In the genomic region with DNA sequence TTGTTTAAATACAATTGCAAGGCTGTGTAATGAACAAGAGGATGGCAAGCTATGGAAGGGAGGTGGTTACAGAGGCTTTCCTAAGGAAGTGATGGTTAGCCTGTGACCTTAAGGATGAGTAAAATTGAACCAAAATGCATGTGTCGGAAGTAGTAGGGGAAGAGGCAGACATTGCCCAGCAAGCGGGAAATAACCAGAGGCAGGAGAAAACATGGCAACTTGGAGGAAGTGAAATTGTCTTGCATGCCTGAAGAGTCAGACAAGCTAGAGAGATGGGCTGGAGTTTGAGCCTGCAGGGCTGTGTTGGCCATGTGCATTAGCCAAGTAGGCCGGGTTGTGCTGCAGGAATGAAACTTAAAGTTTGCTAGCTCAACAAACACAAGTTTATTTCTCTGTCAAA, we compare ENCODE assay signal across 16 cellular contexts.
DNase-seq lines count a peak whose midpoint lies in the region; ATAC-seq and TF ChIP-seq lines count a peak whose summit lies in the region.
"Had no signal": no experiment of that assay in that cellular context is flagged by ENCODE, and none has a peak within 500 bp of the region (broad histone marks: within the 10 kb centered on the region; RNA-seq: fewer than 3 reads in every experiment).

No MANE protein-coding gene starts in this region.

- no peak overlapping the region for H3K4me3 ChIP-seq in SJCRH30
- H3K4me3 ChIP-seq: colonic mucosa, gastrocnemius medialis, left lung, pancreas had no signal

- DNase-seq in MV-4-11 (lab: John Stamatoyannopoulos, UW) (peak; percentile 87), chondrocyte (ENCODE audit: low spot score) (no peak), UCSD-AML1 (lab: John Stamatoyannopoulos, UW; ENCODE audit: unreplicated experiment) (no peak), SJCRH30 (no peak)
- no peak for DNase-seq in activated T-cell treated with anti-CD3 and anti-CD28 coated beads, Interleukin-2, amount 50 U/mL, for 24 hours
- DNase-seq: activated effector memory CD4-positive, alpha-beta T cell treated with Interleukin-2 at 50 U/mL for 16 hours; colonic mucosa; gastrocnemius medialis; left lung; NCI-H1694; pancreas had no signal

- H3K27me3 Mint-ChIP-seq in chondrocyte (ENCODE audit: low read depth), result no peaks in the 10 kb centered on the region
- H3K27me3 Mint-ChIP-seq in activated T-cell treated with anti-CD3 and anti-CD28 coated beads, Interleukin-2, amount 50 U/mL, for 24 hours, result no peaks in the 10 kb centered on the region

- no peak for TF ChIP-seq CTCF in chondrocyte (IDR thresholded peaks at IDR 0.05)

- no peak overlapping the region for H3K27ac Mint-ChIP-seq in chondrocyte (ENCODE audit: unreplicated experiment)
- H3K27ac Mint-ChIP-seq in activated T-cell treated with anti-CD3 and anti-CD28 coated beads, Interleukin-2, amount 50 U/mL, for 24 hours, result no peak overlapping the region

- H3K9me3 ChIP-seq in SJCRH30 (replicated peaks), result no peaks in the 10 kb centered on the region
- H3K9me3 ChIP-seq: colonic mucosa, gastrocnemius medialis, left lung, pancreas had no signal

- H3K36me3 Mint-ChIP-seq in chondrocyte (ENCODE audit: low read depth), result no peaks in the 10 kb centered on the region
- peaks cover 23% of the 10 kb centered on the region for H3K36me3 Mint-ChIP-seq in activated T-cell treated with anti-CD3 and anti-CD28 coated beads, Interleukin-2, amount 50 U/mL, for 24 hours (ENCODE audit: low read depth)

- ATAC-seq in GM18499 (IDR thresholded peaks at IDR 0.05; ENCODE audit: insufficient read depth, unreplicated experiment) (peak; percentile 77), GM19467 (IDR thresholded peaks at IDR 0.05; ENCODE audit: unreplicated experiment) (peak; percentile 64), HG02970 (IDR thresholded peaks at IDR 0.05; ENCODE audit: low FRiP score, unreplicated experiment) (peak; percentile 50)
- ATAC-seq: gastrocnemius medialis, left lung, Panc1, pancreas had no signal

- no peaks in the 10 kb centered on the region for H3K9me3 Mint-ChIP-seq in chondrocyte (ENCODE audit: low read depth)
- H3K9me3 Mint-ChIP-seq in activated T-cell treated with anti-CD3 and anti-CD28 coated beads, Interleukin-2, amount 50 U/mL, for 24 hours, result peaks cover 8% of the 10 kb centered on the region

- no peaks in the 10 kb centered on the region for H3K36me3 ChIP-seq in SJCRH30
- H3K36me3 ChIP-seq: colonic mucosa, gastrocnemius medialis, left lung, pancreas had no signal

- H3K27me3 ChIP-seq in SJCRH30, result no peaks in the 10 kb centered on the region
- H3K27me3 ChIP-seq: colonic mucosa, gastrocnemius medialis, left lung, pancreas had no signal

- H3K4me3 Mint-ChIP-seq in chondrocyte (ENCODE audit: unreplicated experiment), result no peak overlapping the region
- no peak overlapping the region for H3K4me3 Mint-ChIP-seq in activated T-cell treated with anti-CD3 and anti-CD28 coated beads, Interleukin-2, amount 50 U/mL, for 24 hours

- peaks cover 8% of the 10 kb centered on the region for H3K4me1 ChIP-seq in SJCRH30
- H3K4me1 ChIP-seq: colonic mucosa, gastrocnemius medialis, left lung, pancreas had no signal

- peaks cover 33% of the 10 kb centered on the region for H3K4me1 Mint-ChIP-seq in chondrocyte (ENCODE audit: low read depth)
- H3K4me1 Mint-ChIP-seq in activated T-cell treated with anti-CD3 and anti-CD28 coated beads, Interleukin-2, amount 50 U/mL, for 24 hours (ENCODE audit: low read depth), result peaks cover 79% of the 10 kb centered on the region

- no peak overlapping the region for H3K27ac ChIP-seq in SJCRH30
- H3K27ac ChIP-seq: colonic mucosa, gastrocnemius medialis, left lung, pancreas, VCaP had no signal
